8 cellular contexts compared by ENCODE assay signal in the genomic region with DNA sequence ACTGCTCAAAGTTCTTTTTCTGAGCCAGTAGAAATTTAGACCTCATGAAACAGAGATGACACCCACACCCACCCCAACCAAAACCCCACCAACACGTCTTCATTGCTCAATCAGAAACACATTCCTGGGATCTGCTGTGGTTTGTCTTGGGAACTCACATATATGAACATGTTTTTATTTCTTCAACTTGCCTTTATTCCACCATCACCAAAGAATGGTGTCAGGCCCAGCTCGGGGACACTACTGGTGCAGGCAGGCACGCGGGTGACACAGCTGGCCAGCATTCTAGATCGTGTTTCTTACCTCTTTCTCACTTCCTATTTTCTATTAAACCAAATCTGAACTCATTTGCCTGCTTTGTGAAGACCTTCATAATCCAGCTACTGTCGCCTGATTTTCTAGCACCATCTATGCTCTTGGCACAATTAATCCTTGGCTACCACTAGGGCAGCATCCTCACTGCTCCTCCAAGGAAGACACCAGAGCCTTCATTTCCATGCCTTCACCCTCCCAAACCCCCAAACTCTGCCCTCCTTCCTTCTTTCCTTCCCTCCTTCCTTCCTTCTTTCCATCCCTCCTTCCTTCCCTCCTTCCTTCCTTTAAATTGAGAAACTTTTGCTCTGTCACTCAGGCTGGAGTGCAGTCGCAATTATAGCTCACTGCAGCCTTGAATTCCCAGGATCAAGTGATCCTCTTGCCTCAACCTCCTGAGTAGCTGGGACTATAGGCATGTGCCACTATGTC.
A peak's percentile ranks its signal among the peaks of the same experiment; 100 is the strongest.
DNase-seq lines count a peak whose midpoint lies in the region; ATAC-seq and TF ChIP-seq lines count a peak whose summit lies in the region.

No MANE protein-coding gene starts in this region.

- no peak for TF ChIP-seq POLR2A in suprapubic skin (IDR thresholded peaks at IDR 0.05)

- no peak overlapping the region for H3K4me3 ChIP-seq in fibroblast of the aortic adventitia (ENCODE audit: low read depth, low read length)
- no peak overlapping the region for H3K4me3 ChIP-seq in suprapubic skin

- ATAC-seq in GM18520 (IDR thresholded peaks at IDR 0.05; ENCODE audit: unreplicated experiment) (peak; percentile 10), HG02678 (IDR thresholded peaks at IDR 0.05; ENCODE audit: unreplicated experiment) (peak; percentile 26)

- no peaks in the 10 kb centered on the region for H3K27me3 ChIP-seq in suprapubic skin

- H3K9me3 ChIP-seq in suprapubic skin, result no peaks in the 10 kb centered on the region

- peak overlapping the region; percentile 84 for H3K27ac ChIP-seq in suprapubic skin

- DNase-seq in RPMI8226 (peak; percentile 88), fibroblast of the aortic adventitia (ENCODE audit: low read depth) (peak; percentile 55), suprapubic skin (ENCODE audit: low spot score in 2 of 2) (no peak), dedifferentiated amniotic fluid mesenchymal stem cell (ENCODE audit: extremely low spot score) (no peak), NCI-H2171 (lab: John Stamatoyannopoulos, UW) (no peak), NCI-H1436 (lab: John Stamatoyannopoulos, UW) (no peak)

- H3K4me1 ChIP-seq in suprapubic skin, result peaks cover 49% of the 10 kb centered on the region

- H3K36me3 ChIP-seq in suprapubic skin, result no peaks in the 10 kb centered on the region

- TF ChIP-seq EP300 in suprapubic skin (IDR thresholded peaks at IDR 0.05), result no peak

- TF ChIP-seq CTCF in fibroblast of the aortic adventitia (IDR thresholded peaks at IDR 0.05; ENCODE audit: insufficient read depth, low read length) (no peak), suprapubic skin (IDR thresholded peaks at IDR 0.05) (no peak)

- 63% methylated on average over 7 of the region's 7 CpGs for WGBS in suprapubic skin

Comparison
In these comparisons a context has a peak if more than half of its experiments do, and no peak if none do; other contexts are left out.
1. DNase-seq: peak in RPMI8226 (single experiment) and fibroblast of the aortic adventitia (single experiment); none in suprapubic skin (0 of 2), dedifferentiated amniotic fluid mesenchymal stem cell (single experiment), NCI-H2171 (single experiment) and NCI-H1436 (single experiment).